8 cellular contexts compared by ENCODE assay signal in the genomic region with DNA sequence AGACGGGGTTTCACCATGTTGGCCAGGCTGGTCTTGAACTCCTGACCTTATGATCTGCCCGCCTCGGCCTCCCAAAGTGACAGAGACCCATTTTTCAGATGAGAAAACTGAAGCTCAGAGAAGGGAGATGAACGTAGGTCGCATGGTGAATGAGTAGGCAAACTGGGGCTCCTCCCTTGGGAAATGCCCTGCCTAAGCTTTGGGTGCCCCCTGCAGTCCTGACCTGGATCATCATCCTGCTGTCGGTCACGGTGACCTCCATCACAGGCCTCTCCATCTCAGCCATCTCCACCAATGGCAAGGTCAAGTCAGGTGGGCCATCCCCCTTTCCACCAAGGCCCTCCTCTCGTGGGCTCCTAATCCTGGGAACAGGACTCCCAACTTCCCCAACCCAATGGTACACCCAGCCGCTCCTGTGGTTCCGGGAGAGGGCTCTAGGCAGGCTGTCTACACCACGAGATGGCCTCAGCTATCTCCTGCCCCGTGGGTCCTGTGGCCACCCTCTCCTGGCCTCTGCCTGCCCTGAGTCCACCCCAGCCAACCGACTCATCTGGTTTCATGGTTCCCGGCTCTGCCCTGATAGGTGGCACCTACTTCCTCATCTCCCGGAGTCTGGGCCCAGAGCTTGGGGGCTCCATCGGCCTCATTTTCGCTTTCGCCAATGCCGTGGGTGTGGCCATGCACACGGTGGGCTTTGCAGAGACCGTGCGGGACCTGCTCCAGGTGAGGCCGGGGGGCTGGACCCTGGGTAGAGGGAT. TPM values are rescaled to one million over a fixed set of nuclear protein-coding genes. Genes with fewer than 3 reads are reported as not detected.
A peak's percentile ranks its signal among the peaks of the same experiment; 100 is the strongest.
DNase-seq lines count a peak whose midpoint lies in the region; ATAC-seq and TF ChIP-seq lines count a peak whose summit lies in the region.

No MANE protein-coding gene starts in this region.

- no peaks in the 10 kb centered on the region for H3K27me3 Mint-ChIP-seq in stimulated activated naive CD8-positive, alpha-beta T cell treated with anti-CD3 and anti-CD28 coated beads, Interleukin-15, amount 100 ng/mL, for 72 hours

- H3K9me3 Mint-ChIP-seq in stimulated activated naive CD8-positive, alpha-beta T cell treated with anti-CD3 and anti-CD28 coated beads, Interleukin-15, amount 100 ng/mL, for 72 hours, result no peaks in the 10 kb centered on the region

- H3K4me1 ChIP-seq in OCI-LY7 (ENCODE audit: insufficient read depth, low read length, poor library complexity, severe bottlenecking) (peaks cover 33% of the 10 kb centered on the region), psoas muscle (peaks cover 6% of the 10 kb centered on the region)

- H3K79me2 ChIP-seq in OCI-LY7 (ENCODE audit: insufficient read depth, low read depth, low read length), result no peaks in the 10 kb centered on the region

- 85 to 88% (median 86%) methylated on average over 23 of the region's 23 CpGs for WGBS in psoas muscle, 3 donors

- H3K4me3 Mint-ChIP-seq in stimulated activated naive CD8-positive, alpha-beta T cell treated with anti-CD3 and anti-CD28 coated beads, Interleukin-15, amount 100 ng/mL, for 72 hours, result no peak overlapping the region

- H3K4me2 ChIP-seq in OCI-LY7 (ENCODE audit: low read length), result peak overlapping the region; percentile 33

- H3K36me3 ChIP-seq in OCI-LY7 (ENCODE audit: insufficient read depth, low read length) (no peaks in the 10 kb centered on the region), psoas muscle (ENCODE audit: insufficient read depth in 1 of 2, low read depth in 1 of 2) (no peaks in the 10 kb centered on the region)

- intact Hi-C loops in OCI-LY7 (cut with micrococcal nuclease; ENCODE audit: unreplicated experiment), result no loop called here
- intact Hi-C loops in psoas muscle (cut with DNase I), result loop anchor here in 1 of 2 donors (5.0 kb wide), 1 partner anchor 178 kb away; no protein-coding TSS in a partner anchor

- ATAC-seq in stimulated activated naive CD8-positive, alpha-beta T cell treated with anti-CD3 and anti-CD28 coated beads, Interleukin-15, amount 100 ng/mL, for 72 hours, result peak; percentile 78
- ATAC-seq in psoas muscle, result no peak

- peak; percentile 68 for TF ChIP-seq CTCF in OCI-LY7 (conservative IDR thresholded peaks at IDR 0.05; ENCODE audit: low read length)
- TF ChIP-seq CTCF in epithelial cell of proximal tubule (conservative IDR thresholded peaks at IDR 0.05; ENCODE audit: low read depth, low read length), result peak; percentile 48
- TF ChIP-seq CTCF in psoas muscle (IDR thresholded peaks at IDR 0.05), result no peak

- H3K4me1 Mint-ChIP-seq in stimulated activated naive CD8-positive, alpha-beta T cell treated with anti-CD3 and anti-CD28 coated beads, Interleukin-15, amount 100 ng/mL, for 72 hours, result peaks cover 32% of the 10 kb centered on the region

- CTCF ChIA-PET in OCI-LY7 (lab: Charles Lee; ENCODE audit: unreplicated experiment), result interaction anchor here (0.7 to 1.7 kb wide), 4 partner anchors 9 to 61 kb away, joined by 3 to 6 read pairs (median 4); a partner anchor contains a TSS

- BruUV-seq in OCI-LY7 (replicated peaks; lab: Mats Ljungman, UMichigan), result no TSS peak

- H3K27ac Mint-ChIP-seq in stimulated activated naive CD8-positive, alpha-beta T cell treated with anti-CD3 and anti-CD28 coated beads, Interleukin-15, amount 100 ng/mL, for 72 hours, result peak overlapping the region in 1 of 2 donors; percentile 52

- H3K27ac ChIP-seq in OCI-LY7 (ENCODE audit: low read depth, low read length, poor library complexity, severe bottlenecking) (no peak overlapping the region), psoas muscle (no peak overlapping the region)

- H3K27me3 ChIP-seq in psoas muscle (ENCODE audit: insufficient read depth in 3 of 3, low read length in 2 of 3), result no peaks in the 10 kb centered on the region

- no peaks in the 10 kb centered on the region for H4K20me1 ChIP-seq in OCI-LY7 (ENCODE audit: insufficient read depth, low read length)

- H3K4me3 ChIP-seq in OCI-LY7 (ENCODE audit: low read depth, low read length, poor library complexity, severe bottlenecking), result peak overlapping the region; percentile 17
- H3K4me3 ChIP-seq in epithelial cell of proximal tubule (ENCODE audit: low read depth, low read length), result no peak overlapping the region
- no peak overlapping the region for H3K4me3 ChIP-seq in psoas muscle

- POLR2A ChIA-PET in OCI-LY7 (lab: Charles Lee), result interaction anchor here (0.6 to 3.9 kb wide), 4 partner anchors 16 to 83 kb away, joined by 3 to 20 read pairs (median 5); no protein-coding TSS in a partner anchor

- H3K9me2 ChIP-seq in OCI-LY7 (ENCODE audit: insufficient read depth, low read length), result no peaks in the 10 kb centered on the region

- peak overlapping the region; percentile 70; the same call in 1 of the 2 replicates for H2AFZ ChIP-seq in OCI-LY7 (ENCODE audit: low read length)

- peak in 2 of 3 donors; percentile 20 to 46 for DNase-seq in stimulated activated CD4-positive, alpha-beta T cell treated with anti-CD3 and anti-CD28 coated beads, Interleukin-12 subunit alpha, Interleukin-12 subunit beta, amount 100 ng/mL, for 48 hours (ENCODE audit: low read depth in 2 of 3, low spot score in 1 of 3)
- DNase-seq in stimulated activated CD4-positive, alpha-beta T cell treated with anti-CD3 and anti-CD28 coated beads, Interleukin-12 subunit alpha, Interleukin-12 subunit beta, amount 100 ng/mL, for 4 hours, result no peak
- DNase-seq in OCI-LY7 (ENCODE audit: low spot score), result peak; percentile 74
- DNase-seq in epithelial cell of proximal tubule (ENCODE audit: low read depth), result no peak
- peak; percentile 19 to 59 for DNase-seq in stimulated activated naive CD8-positive, alpha-beta T cell treated with anti-CD3 and anti-CD28 coated beads, Interleukin-15, amount 100 ng/mL, for 72 hours
- no peak for DNase-seq in psoas muscle
- DNase-seq in NCI-H1092 (lab: John Stamatoyannopoulos, UW), result no peak
- DNase-seq in AG20443 (ENCODE audit: low spot score), result no peak

- H3K9me3 ChIP-seq in OCI-LY7 (ENCODE audit: low read length) (no peaks in the 10 kb centered on the region), psoas muscle (no peaks in the 10 kb centered on the region)

RNA-seq across cellular contexts. Expression of a gene that starts 4.7 kb away (rescaled TPM):
- 0.25 and 1.6 TPM in 2 replicates for total RNA-seq in OCI-LY7 (2014; rRNA removed; shearing (Covaris generic))
- total RNA-seq in OCI-LY7 (2022) (0.63 and 0.88 TPM in 2 replicates), epithelial cell of proximal tubule (not detected in 2 replicates), psoas muscle (under 1 TPM in 1 of 4 donors, not detected in 3; 0.06 TPM)
- under 1 TPM in 1 of 3 donors, not detected in 2; 0.01 TPM for polyA plus RNA-seq in psoas muscle

Comparison
In these comparisons a context has a peak if more than half of its experiments do, and no peak if none do; other contexts are left out.
1. DNase-seq: peak in stimulated activated CD4-positive, alpha-beta T cell treated with anti-CD3 and anti-CD28 coated beads, Interleukin-12 subunit alpha, Interleukin-12 subunit beta, amount 100 ng/mL, for 48 hours (2 of 3), OCI-LY7 (single experiment) and stimulated activated naive CD8-positive, alpha-beta T cell treated with anti-CD3 and anti-CD28 coated beads, Interleukin-15, amount 100 ng/mL, for 72 hours (2 of 2); none in stimulated activated CD4-positive, alpha-beta T cell treated with anti-CD3 and anti-CD28 coated beads, Interleukin-12 subunit alpha, Interleukin-12 subunit beta, amount 100 ng/mL, for 4 hours (single experiment), epithelial cell of proximal tubule (single experiment), psoas muscle (0 of 2), NCI-H1092 (single experiment) and AG20443 (single experiment).